In the genomic region with DNA sequence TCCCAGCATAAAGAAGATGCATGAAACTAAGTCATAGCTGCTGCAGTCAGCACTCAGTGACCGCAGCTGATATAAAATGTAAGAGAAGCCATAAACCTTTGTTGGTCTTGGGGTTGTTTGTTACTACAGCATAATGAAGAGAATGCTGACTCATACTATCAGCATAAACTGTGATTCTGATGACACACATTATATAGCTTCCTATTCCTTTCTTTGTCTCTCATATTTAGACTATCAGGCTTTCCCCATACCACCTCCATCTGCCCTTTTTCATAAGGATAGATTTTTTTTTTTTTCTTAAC, we compare ENCODE assay signal across 16 cellular contexts.
A peak's percentile ranks its signal among the peaks of the same experiment; 100 is the strongest.
DNase-seq lines count a peak whose midpoint lies in the region; ATAC-seq, FAIRE-seq and TF ChIP-seq lines count a peak whose summit lies in the region.
"Had no signal": no experiment of that assay in that cellular context is flagged by ENCODE, and none has a peak within 500 bp of the region (broad histone marks: within the 10 kb centered on the region; RNA-seq: fewer than 3 reads in every experiment).

No MANE protein-coding gene starts in this region.

- no peak for TF ChIP-seq POLR2A in upper lobe of left lung (IDR thresholded peaks at IDR 0.05)

- H3K9me3 ChIP-seq in HUES48 (ENCODE audit: control insufficient read depth, insufficient read depth, low read length): 0 out of 2 replicates have a peak, but pooled peaks cover 4% of the 10 kb centered on the region
- no peaks in the 10 kb centered on the region for H3K9me3 ChIP-seq in mesodermal cell (ENCODE audit: control insufficient read depth, low read length)
- no peaks in the 10 kb centered on the region for H3K9me3 ChIP-seq in upper lobe of left lung
- H3K9me3 ChIP-seq: left lung, MG63, stomach had no signal

- ATAC-seq in sciatic nerve (no peak), upper lobe of left lung (ENCODE audit: low FRiP score in 2 of 2) (no peak)
- ATAC-seq: left lung had no signal

- no peaks in the 10 kb centered on the region for H3K36me3 ChIP-seq in HUES48 (ENCODE audit: control insufficient read depth, insufficient read depth, low read length)
- no peaks in the 10 kb centered on the region for H3K36me3 ChIP-seq in mesodermal cell (ENCODE audit: control insufficient read depth, insufficient read depth, low read length)
- no peaks in the 10 kb centered on the region for H3K36me3 ChIP-seq in upper lobe of left lung
- H3K36me3 ChIP-seq: BLaER1 treated with 17β-estradiol and CSF1 and Interleukin-3, amounts not matched to agents 10 nM and 100 nM; left lung; MG63; stomach had no signal

- WGBS in mesodermal cell (ENCODE audit: insufficient coverage in 2 of 2), 2 experiments: 100% methylated on average over 1 of the region's 1 CpG; no CpG with 5 or more reads in 1 of the 2 experiments
- 76 to 95% methylated on average over 1 of the region's 1 CpG for WGBS in upper lobe of left lung, 2 donors

- no peak overlapping the region for H3K4me3 ChIP-seq in HUES48 (ENCODE audit: low read depth, low read length)
- H3K4me3 ChIP-seq in mesodermal cell (ENCODE audit: extremely low read depth, insufficient read depth, low read length, poor library complexity, severe bottlenecking): no peak overlapping the region
- no peak overlapping the region for H3K4me3 ChIP-seq in upper lobe of left lung
- H3K4me3 ChIP-seq: BLaER1 treated with 17β-estradiol and CSF1 and Interleukin-3, amounts not matched to agents 10 nM and 100 nM; hepatocyte; left lung; MG63; stomach had no signal

- H3K4me3 Mint-ChIP-seq in activated T-helper 2 cell treated with anti-CD3 and anti-CD28 coated beads, Interferon-gamma antibody, Interleukin-2, Interleukin-4, amounts not matched to agents 10 μg/mL and 5 μg/mL and 100 μg/mL, durations not matched to agents 14 hours and 24 hours and 36 hours (ENCODE audit: low read depth): no peak overlapping the region
- H3K4me3 Mint-ChIP-seq: activated T-helper 1 cell treated with anti-CD3 and anti-CD28 coated beads, Interleukin-12 subunit alpha, Interleukin-12 subunit beta, Interleukin-2, Interleukin-4 antibody, amounts not matched to agents 30 ng/mL and 10 ng/mL and 1 ng/mL, durations not matched to agents 14 hours and 24 hours and 36 hours; nephron had no signal

- H3K27me3 Mint-ChIP-seq in activated T-helper 2 cell treated with anti-CD3 and anti-CD28 coated beads, Interferon-gamma antibody, Interleukin-2, Interleukin-4, amounts not matched to agents 10 μg/mL and 5 μg/mL and 100 μg/mL, durations not matched to agents 14 hours and 24 hours and 36 hours (ENCODE audit: low read depth): no peaks in the 10 kb centered on the region

- H3K27me3 ChIP-seq in HUES48 (ENCODE audit: control insufficient read depth, insufficient read depth, low read length) (no peaks in the 10 kb centered on the region), upper lobe of left lung (no peaks in the 10 kb centered on the region)
- H3K27me3 ChIP-seq: BLaER1 treated with 17β-estradiol and CSF1 and Interleukin-3, amounts not matched to agents 10 nM and 100 nM; hepatocyte; left lung; MG63; stomach had no signal

- TF ChIP-seq CTCF in C4-2B (conservative IDR thresholded peaks at IDR 0.05) (no peak), upper lobe of left lung (IDR thresholded peaks at IDR 0.05) (no peak)

- no peak for DNase-seq in activated T-helper 2 cell treated with anti-CD3 and anti-CD28 coated beads, Interferon-gamma antibody, Interleukin-2, Interleukin-4, amounts not matched to agents 10 μg/mL and 5 μg/mL and 100 μg/mL, durations not matched to agents 14 hours and 24 hours and 36 hours (ENCODE audit: low spot score)
- no peak for DNase-seq in NCI-H2081 (lab: John Stamatoyannopoulos, UW)
- no peak for DNase-seq in sciatic nerve (ENCODE audit: low spot score)
- no peak for DNase-seq in frontal cortex (ENCODE audit: low spot score in 2 of 2)
- no peak for DNase-seq in upper lobe of left lung
- DNase-seq: left lung, NCI-H2171, stomach had no signal

- intact Hi-C loops in activated T-helper 2 cell treated with anti-CD3 and anti-CD28 coated beads, Interferon-gamma antibody, Interleukin-2, Interleukin-4, amounts not matched to agents 10 μg/mL and 5 μg/mL and 100 μg/mL, durations not matched to agents 14 hours and 24 hours and 36 hours (cut with micrococcal nuclease): no loop called here
- intact Hi-C loops in sciatic nerve (cut with DNase I): no loop called here

- H3K4me1 ChIP-seq in HUES48 (ENCODE audit: control insufficient read depth, insufficient read depth, low read length) (peaks cover 10% of the 10 kb centered on the region; the same call in 1 of the 2 replicates), mesodermal cell (ENCODE audit: control insufficient read depth, insufficient read depth, low read length, poor library complexity, severe bottlenecking) (peaks cover 5% of the 10 kb centered on the region), upper lobe of left lung (peaks cover 0 to 12% (median 6%) of the 10 kb centered on the region in 4 donors)
- H3K4me1 ChIP-seq: left lung had no signal

- H3K9ac ChIP-seq in HUES48 (ENCODE audit: low read depth, low read length): no peak overlapping the region
- H3K9ac ChIP-seq: BLaER1 treated with 17β-estradiol and CSF1 and Interleukin-3, amounts not matched to agents 10 nM and 100 nM had no signal

- no peak for TF ChIP-seq EP300 in upper lobe of left lung (IDR thresholded peaks at IDR 0.05)

- H3K4me1 Mint-ChIP-seq in activated T-helper 2 cell treated with anti-CD3 and anti-CD28 coated beads, Interferon-gamma antibody, Interleukin-2, Interleukin-4, amounts not matched to agents 10 μg/mL and 5 μg/mL and 100 μg/mL, durations not matched to agents 14 hours and 24 hours and 36 hours (ENCODE audit: low read depth): peaks cover 26% of the 10 kb centered on the region
- H3K4me1 Mint-ChIP-seq: nephron had no signal

- peak overlapping the region; percentile 9 for H3K27ac Mint-ChIP-seq in activated T-helper 2 cell treated with anti-CD3 and anti-CD28 coated beads, Interferon-gamma antibody, Interleukin-2, Interleukin-4, amounts not matched to agents 10 μg/mL and 5 μg/mL and 100 μg/mL, durations not matched to agents 14 hours and 24 hours and 36 hours
- H3K27ac Mint-ChIP-seq: activated T-helper 1 cell treated with anti-CD3 and anti-CD28 coated beads, Interleukin-12 subunit alpha, Interleukin-12 subunit beta, Interleukin-2, Interleukin-4 antibody, amounts not matched to agents 30 ng/mL and 10 ng/mL and 1 ng/mL, durations not matched to agents 14 hours and 24 hours and 36 hours; nephron had no signal

- H3K27ac ChIP-seq in C4-2B (peak overlapping the region; percentile 83), HUES48 (ENCODE audit: low read depth, low read length) (peak overlapping the region; percentile 50), mesodermal cell (ENCODE audit: low read depth, low read length, severe bottlenecking) (peak overlapping the region; percentile 3), upper lobe of left lung (peak overlapping the region in 1 of 4 donors; percentile 41)
- H3K27ac ChIP-seq: BLaER1 treated with 17β-estradiol and CSF1 and Interleukin-3, amounts not matched to agents 10 nM and 100 nM; hepatocyte; stomach had no signal

- H3K9me3 Mint-ChIP-seq in activated T-helper 2 cell treated with anti-CD3 and anti-CD28 coated beads, Interferon-gamma antibody, Interleukin-2, Interleukin-4, amounts not matched to agents 10 μg/mL and 5 μg/mL and 100 μg/mL, durations not matched to agents 14 hours and 24 hours and 36 hours: peaks cover 4% of the 10 kb centered on the region
- H3K9me3 Mint-ChIP-seq: nephron had no signal

- FAIRE-seq in frontal cortex (lab: Jason Lieb, UNC): no peak

- no peaks in the 10 kb centered on the region for H3K36me3 Mint-ChIP-seq in activated T-helper 2 cell treated with anti-CD3 and anti-CD28 coated beads, Interferon-gamma antibody, Interleukin-2, Interleukin-4, amounts not matched to agents 10 μg/mL and 5 μg/mL and 100 μg/mL, durations not matched to agents 14 hours and 24 hours and 36 hours (ENCODE audit: low read depth)
